8 cellular contexts compared by ENCODE assay signal in the genomic region with DNA sequence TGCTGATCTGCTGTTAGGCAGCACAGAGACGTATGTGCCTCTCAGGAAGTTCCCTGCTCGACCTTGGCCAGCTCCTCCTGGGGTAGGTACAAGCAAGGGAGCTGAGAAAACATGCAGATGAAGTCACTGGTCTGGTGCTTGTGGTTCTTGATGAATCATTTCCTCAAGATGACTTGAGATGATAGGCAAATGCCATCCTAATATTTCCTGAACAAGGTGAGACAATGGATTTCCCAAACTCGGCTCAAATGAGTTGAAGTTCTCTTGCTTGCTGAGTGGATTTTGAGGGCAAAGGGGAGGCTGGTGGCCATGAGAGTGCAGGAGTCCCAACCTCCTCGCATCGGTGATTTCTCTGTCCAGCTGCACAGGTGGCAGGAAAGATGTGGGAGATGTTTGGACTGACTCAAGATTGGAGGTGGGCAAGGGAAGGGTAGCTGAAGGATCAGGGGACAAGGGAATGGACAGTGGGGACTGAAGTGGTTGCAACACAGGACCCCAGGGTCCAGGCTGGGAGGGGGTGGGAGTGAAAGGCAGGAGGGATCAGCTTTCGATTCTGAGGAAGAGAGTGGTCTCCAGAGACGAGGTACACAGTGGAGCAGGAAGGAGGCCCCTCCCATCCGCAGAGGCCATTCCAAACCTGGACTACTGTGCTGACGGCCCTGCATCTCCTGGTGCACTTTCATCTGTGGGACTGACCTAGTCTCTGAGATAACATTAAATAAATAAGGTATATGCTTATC.
DNase-seq lines count a peak whose midpoint lies in the region; ATAC-seq, FAIRE-seq and TF ChIP-seq lines count a peak whose summit lies in the region.

No MANE protein-coding gene starts in this region.

- H3K4me3 Mint-ChIP-seq in naive thymus-derived CD4-positive, alpha-beta T cell, result peak overlapping the region in 1 of 10 donors; percentile 14

- H3K4me3 ChIP-seq in bronchial epithelial cell (ENCODE audit: low read depth, low read length) (no peak overlapping the region), testis (no peak overlapping the region)
- no peak overlapping the region for H3K4me3 ChIP-seq in naive thymus-derived CD4-positive, alpha-beta T cell (ENCODE audit: low read length)

- no peak overlapping the region for H3K27ac ChIP-seq in naive thymus-derived CD4-positive, alpha-beta T cell (ENCODE audit: low read depth, low read length)
- peak overlapping the region in 1 of 2 donors; percentile 12 for H3K27ac ChIP-seq in testis

- POLR2A ChIA-PET in naive thymus-derived CD4-positive, alpha-beta T cell (lab: Charles Lee), result interaction anchor here (0.5 to 1.1 kb wide), 3 partner anchors 56 to 1085 kb away, joined by 3 to 4 read pairs (median 3); no protein-coding TSS in a partner anchor

- peak; percentile 50 for ATAC-seq in GM18502 (IDR thresholded peaks at IDR 0.05; ENCODE audit: poor library complexity, unreplicated experiment)
- peak; percentile 74 for ATAC-seq in naive thymus-derived CD4-positive, alpha-beta T cell

- H3K9me3 ChIP-seq in naive thymus-derived CD4-positive, alpha-beta T cell (ENCODE audit: control insufficient read depth in 2 of 3, low read length in 3 of 3), result no peaks in the 10 kb centered on the region
- H3K9me3 ChIP-seq in testis, result no peaks in the 10 kb centered on the region

- peaks cover 10 to 63% (median 25%) of the 10 kb centered on the region in 5 donors for H3K36me3 Mint-ChIP-seq in naive thymus-derived CD4-positive, alpha-beta T cell

- TF ChIP-seq POLR2A in GM12892 (IDR thresholded peaks at IDR 0.05; ENCODE audit: low read depth, low read length) (no peak), testis (IDR thresholded peaks at IDR 0.05) (no peak)

- H3K4me1 Mint-ChIP-seq in naive thymus-derived CD4-positive, alpha-beta T cell, result peaks cover 0 to 25% (median 4%) of the 10 kb centered on the region in 7 donors

- no peak for TF ChIP-seq CTCF in bronchial epithelial cell (IDR thresholded peaks at IDR 0.05; ENCODE audit: insufficient read depth, low read length, severe bottlenecking)
- no peak for TF ChIP-seq CTCF in testis (IDR thresholded peaks at IDR 0.05)

- CTCF ChIA-PET in naive thymus-derived CD4-positive, alpha-beta T cell (lab: Charles Lee), result interaction anchor here (0.7 to 1.4 kb wide), 2 partner anchors 27 to 77 kb away, joined by 3 to 5 read pairs; no protein-coding TSS in a partner anchor

- no peaks in the 10 kb centered on the region for H3K9me3 Mint-ChIP-seq in naive thymus-derived CD4-positive, alpha-beta T cell

- no peaks in the 10 kb centered on the region for H3K27me3 Mint-ChIP-seq in naive thymus-derived CD4-positive, alpha-beta T cell

- FAIRE-seq in bronchial epithelial cell (lab: Jason Lieb, UNC) (no peak), GM12892 (lab: Jason Lieb, UNC) (no peak)

- H3K36me3 ChIP-seq in bronchial epithelial cell (ENCODE audit: control insufficient read depth, insufficient read depth, low read length) (peaks cover 11% of the 10 kb centered on the region), testis (ENCODE audit: low read depth, missing control alignments) (no peaks in the 10 kb centered on the region)
- H3K36me3 ChIP-seq in naive thymus-derived CD4-positive, alpha-beta T cell (ENCODE audit: control insufficient read depth in 2 of 3, insufficient read depth in 3 of 3, low read length in 3 of 3), result peaks cover 8 to 85% (median 37%) of the 10 kb centered on the region in 3 experiments

- DNase-seq in SK-MEL-5 (ENCODE audit: low read depth, low spot score), result peak; percentile 19
- peak; percentile 96 for DNase-seq in bronchial epithelial cell (ENCODE audit: low read depth)
- DNase-seq in naive thymus-derived CD4-positive, alpha-beta T cell, result peak in 1 of 9 donors; percentile 36
- no peak for DNase-seq in GM12892 (ENCODE audit: insufficient read length)
- DNase-seq in KG1 (lab: John Stamatoyannopoulos, UW), result no peak
- DNase-seq in NCI-H1092 treated with DMSO at 0.1 percent for 48 hours (lab: John Stamatoyannopoulos, UW), result no peak
- DNase-seq in testis, result no peak

- peaks cover 0 to 11% of the 10 kb centered on the region in 2 donors for H3K4me1 ChIP-seq in naive thymus-derived CD4-positive, alpha-beta T cell (ENCODE audit: control insufficient read depth in 2 of 2, insufficient read depth in 2 of 2, low read length in 2 of 2)
- peaks cover 14% of the 10 kb centered on the region for H3K4me1 ChIP-seq in testis

- in situ Hi-C loops in SK-MEL-5 (cut with HindIII; ENCODE audit: low pct_unique_long_range_greater_than_20kb, low sequenced_read_pairs), result no loop called here

- intact Hi-C loops in naive thymus-derived CD4-positive, alpha-beta T cell (cut with micrococcal nuclease), result no loop called here
- intact Hi-C loops in testis (cut with DNase I; ENCODE audit: low total_unique reads), result no loop called here

- H3K27ac Mint-ChIP-seq in naive thymus-derived CD4-positive, alpha-beta T cell, result peak overlapping the region; percentile 39 to 91 (median 72)

- H3K27me3 ChIP-seq in bronchial epithelial cell (ENCODE audit: control insufficient read depth, insufficient read depth, low read length) (no peaks in the 10 kb centered on the region), testis (no peaks in the 10 kb centered on the region)
- no peaks in the 10 kb centered on the region for H3K27me3 ChIP-seq in naive thymus-derived CD4-positive, alpha-beta T cell (ENCODE audit: control insufficient read depth in 2 of 2, insufficient read depth in 2 of 2, low read length in 2 of 2)

- WGBS in testis, 2 donors, result 65 to 72% methylated on average over 9 of the region's 9 CpGs

Comparison
In these comparisons a context has a peak if more than half of its experiments do, and no peak if none do; other contexts are left out.
1. DNase-seq: peak in SK-MEL-5 (single experiment) and bronchial epithelial cell (single experiment); none in GM12892 (single experiment), KG1 (single experiment), NCI-H1092 treated with DMSO at 0.1 percent for 48 hours (single experiment) and testis (single experiment).